10 cellular contexts compared by ENCODE assay signal in the genomic region with DNA sequence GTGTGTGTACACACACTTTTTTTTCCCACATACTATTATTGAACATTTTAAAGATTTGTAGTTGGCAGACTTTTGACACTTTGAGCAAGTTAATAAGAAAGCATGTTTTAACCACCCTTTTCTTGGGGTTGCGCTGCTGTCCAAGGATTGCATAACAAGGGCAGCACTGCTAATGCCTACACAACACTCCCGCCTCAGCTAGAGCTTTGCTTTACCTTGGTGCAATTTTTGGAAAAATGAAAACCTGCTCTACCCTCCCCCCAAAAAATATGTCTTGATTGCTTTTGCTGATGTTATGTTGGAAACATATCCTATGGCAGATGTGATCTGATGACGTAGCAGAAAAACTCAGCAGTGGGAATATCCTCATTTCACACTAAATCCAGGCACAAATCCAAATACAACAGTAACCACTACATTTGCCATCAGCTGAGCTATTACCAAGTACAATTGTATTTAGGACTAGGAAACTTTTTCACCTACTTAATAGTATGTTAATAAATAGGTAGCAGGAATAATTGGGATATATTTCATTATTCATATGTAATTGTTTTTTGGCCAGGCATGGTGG. TPM values are rescaled to one million over a fixed set of nuclear protein-coding genes. Genes with fewer than 3 reads are reported as not detected.
DNase-seq lines count a peak whose midpoint lies in the region; ATAC-seq and TF ChIP-seq lines count a peak whose summit lies in the region.
"Had no signal": no experiment of that assay in that cellular context is flagged by ENCODE, and none has a peak within 500 bp of the region (broad histone marks: within the 10 kb centered on the region; RNA-seq: fewer than 3 reads in every experiment).

No MANE protein-coding gene starts in this region.

- H3K79me2 ChIP-seq in DOHH2 (ENCODE audit: control insufficient read depth, low read length), result peaks cover 89% of the 10 kb centered on the region

- in situ Hi-C loops in GM13977 (cut with MboI; ENCODE audit: low pct_unique_long_range_greater_than_20kb, low sequenced_read_pairs, unreplicated experiment), result no loop called here

- peak overlapping the region; percentile 60 for H3K4me2 ChIP-seq in DOHH2 (ENCODE audit: low read length)

- TF ChIP-seq CTCF in DOHH2 (IDR thresholded peaks at IDR 0.05; ENCODE audit: low read depth, low read length, poor library complexity, severe bottlenecking) (no peak), retinal pigment epithelial cell (conservative IDR thresholded peaks at IDR 0.05; ENCODE audit: low read depth, low read length) (no peak), GM13977 (IDR thresholded peaks at IDR 0.05; ENCODE audit: extremely low read depth, insufficient read depth, missing control alignments) (no peak)

- no peaks in the 10 kb centered on the region for H3K27me3 ChIP-seq in DOHH2 (ENCODE audit: control insufficient read depth, low read length)

- DNase-seq in Right ventricle myocardium superior (no peak), retinal pigment epithelial cell (ENCODE audit: low read depth) (peak; percentile 30), NCI-H2107 (lab: John Stamatoyannopoulos, UW) (no peak), GM13977 (ENCODE audit: low spot score) (no peak)
- no peak for DNase-seq in NK-92 treated with Interleukin-12 subunit alpha and Interleukin-12 subunit beta, amount 100 ng/mL, for 24 hours (lab: John Stamatoyannopoulos, UW)
- DNase-seq: CD4-positive, alpha-beta T cell; mesendoderm had no signal

- H3K9me2 ChIP-seq in DOHH2 (replicated peaks; ENCODE audit: control insufficient read depth, low read length), result no peaks in the 10 kb centered on the region

- H3K27ac ChIP-seq in DOHH2 (ENCODE audit: low read depth, low read length) (peak overlapping the region; percentile 96), angular gyrus (ENCODE audit: low read depth, low read length) (peak overlapping the region; percentile 24)

- peaks cover 38% of the 10 kb centered on the region for H3K36me3 ChIP-seq in DOHH2 (ENCODE audit: control insufficient read depth, low read length)

- peaks cover 96% of the 10 kb centered on the region for H3K4me1 ChIP-seq in DOHH2 (ENCODE audit: control insufficient read depth, low read length)

- ATAC-seq in Right ventricle myocardium superior (ENCODE audit: poor library complexity) (peak; percentile 77), HG02623 (IDR thresholded peaks at IDR 0.05; ENCODE audit: unreplicated experiment) (no peak)

- intact Hi-C loops in Right ventricle myocardium superior (cut with DNase I), result no loop called here

- peak overlapping the region; percentile 40 for H3K4me3 ChIP-seq in DOHH2 (ENCODE audit: low read length)
- no peak overlapping the region for H3K4me3 ChIP-seq in retinal pigment epithelial cell (ENCODE audit: low read length)

- H3F3A ChIP-seq in DOHH2 (ENCODE audit: control insufficient read depth, insufficient read depth), result peaks cover 46% of the 10 kb centered on the region

- H3K9me3 ChIP-seq in DOHH2 (ENCODE audit: control insufficient read depth, insufficient read depth, low read length), result no peaks in the 10 kb centered on the region

- no peaks in the 10 kb centered on the region for H4K20me1 ChIP-seq in DOHH2 (ENCODE audit: control insufficient read depth, insufficient read depth, low read depth, low read length)

RNA-seq across cellular contexts. Expression of a gene that starts 51.6 kb away (rescaled TPM):
- 44.4 TPM for total RNA-seq in Right ventricle myocardium superior
